ENCODE assay signal across 1 cellular context in genomic region chr14:77033622-77034521, GRCh38.
TF ChIP-seq lines count a peak whose summit lies in the region.

No MANE protein-coding gene starts in this region.

TF ChIP-seq in WTC11, 78 proteins besides CTCF, POLR2A, EP300 and RAD21 (continued from another document):
- TF ChIP-seq NFE2L1 (CRISPR knock-in tag; IDR thresholded peaks at IDR 0.05), result peak; percentile 47; the same call in 1 of the 2 replicates
- TF ChIP-seq, protein P1, sequence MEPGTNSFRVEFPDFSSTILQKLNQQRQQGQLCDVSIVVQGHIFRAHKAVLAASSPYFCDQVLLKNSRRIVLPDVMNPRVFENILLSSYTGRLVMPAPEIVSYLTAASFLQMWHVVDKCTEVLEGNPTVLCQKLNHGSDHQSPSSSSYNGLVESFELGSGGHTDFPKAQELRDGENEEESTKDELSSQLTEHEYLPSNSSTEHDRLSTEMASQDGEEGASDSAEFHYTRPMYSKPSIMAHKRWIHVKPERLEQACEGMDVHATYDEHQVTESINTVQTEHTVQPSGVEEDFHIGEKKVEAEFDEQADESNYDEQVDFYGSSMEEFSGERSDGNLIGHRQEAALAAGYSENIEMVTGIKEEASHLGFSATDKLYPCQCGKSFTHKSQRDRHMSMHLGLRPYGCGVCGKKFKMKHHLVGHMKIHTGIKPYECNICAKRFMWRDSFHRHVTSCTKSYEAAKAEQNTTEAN (CRISPR knock-in tag; IDR thresholded peaks at IDR 0.05), result no peak
- TF ChIP-seq CBFB (CRISPR knock-in tag; IDR thresholded peaks at IDR 0.05; ENCODE audit: low read depth), result peak; percentile 39; the same call in 1 of the 2 replicates
- TF ChIP-seq ZNF423 (CRISPR knock-in tag; IDR thresholded peaks at IDR 0.05), result peak; percentile 98
- TF ChIP-seq, protein P2, sequence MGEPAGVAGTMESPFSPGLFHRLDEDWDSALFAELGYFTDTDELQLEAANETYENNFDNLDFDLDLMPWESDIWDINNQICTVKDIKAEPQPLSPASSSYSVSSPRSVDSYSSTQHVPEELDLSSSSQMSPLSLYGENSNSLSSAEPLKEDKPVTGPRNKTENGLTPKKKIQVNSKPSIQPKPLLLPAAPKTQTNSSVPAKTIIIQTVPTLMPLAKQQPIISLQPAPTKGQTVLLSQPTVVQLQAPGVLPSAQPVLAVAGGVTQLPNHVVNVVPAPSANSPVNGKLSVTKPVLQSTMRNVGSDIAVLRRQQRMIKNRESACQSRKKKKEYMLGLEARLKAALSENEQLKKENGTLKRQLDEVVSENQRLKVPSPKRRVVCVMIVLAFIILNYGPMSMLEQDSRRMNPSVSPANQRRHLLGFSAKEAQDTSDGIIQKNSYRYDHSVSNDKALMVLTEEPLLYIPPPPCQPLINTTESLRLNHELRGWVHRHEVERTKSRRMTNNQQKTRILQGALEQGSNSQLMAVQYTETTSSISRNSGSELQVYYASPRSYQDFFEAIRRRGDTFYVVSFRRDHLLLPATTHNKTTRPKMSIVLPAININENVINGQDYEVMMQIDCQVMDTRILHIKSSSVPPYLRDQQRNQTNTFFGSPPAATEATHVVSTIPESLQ (CRISPR knock-in tag; IDR thresholded peaks at IDR 0.05), result no peak
- no peak for TF ChIP-seq ELF4 (CRISPR knock-in tag; IDR thresholded peaks at IDR 0.05; ENCODE audit: low read depth)
- no peak for TF ChIP-seq PRRX2 (CRISPR knock-in tag; IDR thresholded peaks at IDR 0.05)
- TF ChIP-seq ZNF138 (CRISPR knock-in tag; conservative IDR thresholded peaks at IDR 0.05), result no peak
- TF ChIP-seq TP53 (CRISPR knock-in tag; IDR thresholded peaks at IDR 0.05), result no peak
- no peak for TF ChIP-seq JAZF1 (CRISPR knock-in tag; IDR thresholded peaks at IDR 0.05)
- no peak for TF ChIP-seq ZNF425 (CRISPR knock-in tag; conservative IDR thresholded peaks at IDR 0.05)
- TF ChIP-seq JUN (CRISPR knock-in tag; IDR thresholded peaks at IDR 0.05), result no peak
- no peak for TF ChIP-seq TCF7 (CRISPR knock-in tag; IDR thresholded peaks at IDR 0.05; ENCODE audit: low read depth)
- no peak for TF ChIP-seq NR1H2 (CRISPR knock-in tag; IDR thresholded peaks at IDR 0.05)
- TF ChIP-seq ZNF232 (CRISPR knock-in tag; IDR thresholded peaks at IDR 0.05), result 0 out of 2 replicates have a peak, but pooled peaks have one; percentile 21
- no peak for TF ChIP-seq ZNF281 (CRISPR knock-in tag; IDR thresholded peaks at IDR 0.05)
- TF ChIP-seq, protein P3, sequence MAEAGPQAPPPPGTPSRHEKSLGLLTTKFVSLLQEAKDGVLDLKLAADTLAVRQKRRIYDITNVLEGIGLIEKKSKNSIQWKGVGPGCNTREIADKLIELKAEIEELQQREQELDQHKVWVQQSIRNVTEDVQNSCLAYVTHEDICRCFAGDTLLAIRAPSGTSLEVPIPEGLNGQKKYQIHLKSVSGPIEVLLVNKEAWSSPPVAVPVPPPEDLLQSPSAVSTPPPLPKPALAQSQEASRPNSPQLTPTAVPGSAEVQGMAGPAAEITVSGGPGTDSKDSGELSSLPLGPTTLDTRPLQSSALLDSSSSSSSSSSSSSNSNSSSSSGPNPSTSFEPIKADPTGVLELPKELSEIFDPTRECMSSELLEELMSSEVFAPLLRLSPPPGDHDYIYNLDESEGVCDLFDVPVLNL (CRISPR knock-in tag; IDR thresholded peaks at IDR 0.05; ENCODE audit: borderline replicate concordance, low read depth), result 0 out of 2 replicates have a peak, but pooled peaks have one; percentile 33
- TF ChIP-seq GABPB1 (CRISPR knock-in tag; IDR thresholded peaks at IDR 0.05), result no peak
- TF ChIP-seq, protein P4, sequence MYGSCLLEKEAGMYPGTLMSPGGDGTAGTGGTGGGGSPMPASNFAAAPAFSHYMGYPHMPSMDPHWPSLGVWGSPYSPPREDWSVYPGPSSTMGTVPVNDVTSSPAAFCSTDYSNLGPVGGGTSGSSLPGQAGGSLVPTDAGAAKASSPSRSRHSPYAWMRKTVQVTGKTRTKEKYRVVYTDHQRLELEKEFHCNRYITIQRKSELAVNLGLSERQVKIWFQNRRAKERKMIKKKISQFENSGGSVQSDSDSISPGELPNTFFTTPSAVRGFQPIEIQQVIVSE (CRISPR knock-in tag; IDR thresholded peaks at IDR 0.05; ENCODE audit: borderline replicate concordance), result no peak
- 0 out of 2 replicates have a peak, but pooled peaks have one; percentile 36 for TF ChIP-seq ZNF219 (CRISPR knock-in tag; IDR thresholded peaks at IDR 0.05; ENCODE audit: borderline replicate concordance)
- TF ChIP-seq CREM (CRISPR knock-in tag; IDR thresholded peaks at IDR 0.05), result no peak
- TF ChIP-seq NR3C1 (CRISPR knock-in tag; conservative IDR thresholded peaks at IDR 0.05; ENCODE audit: low read depth), result no peak; the same call in 1 of the 2 replicates
- no peak for TF ChIP-seq GTF2I (CRISPR knock-in tag; conservative IDR thresholded peaks at IDR 0.05)
- no peak for TF ChIP-seq ARID4B (CRISPR knock-in tag; IDR thresholded peaks at IDR 0.05; ENCODE audit: borderline replicate concordance)
- TF ChIP-seq NR2C2 (CRISPR knock-in tag; IDR thresholded peaks at IDR 0.05), result no peak
- TF ChIP-seq RORB (CRISPR knock-in tag; IDR thresholded peaks at IDR 0.05), result no peak
- TF ChIP-seq, protein P5, sequence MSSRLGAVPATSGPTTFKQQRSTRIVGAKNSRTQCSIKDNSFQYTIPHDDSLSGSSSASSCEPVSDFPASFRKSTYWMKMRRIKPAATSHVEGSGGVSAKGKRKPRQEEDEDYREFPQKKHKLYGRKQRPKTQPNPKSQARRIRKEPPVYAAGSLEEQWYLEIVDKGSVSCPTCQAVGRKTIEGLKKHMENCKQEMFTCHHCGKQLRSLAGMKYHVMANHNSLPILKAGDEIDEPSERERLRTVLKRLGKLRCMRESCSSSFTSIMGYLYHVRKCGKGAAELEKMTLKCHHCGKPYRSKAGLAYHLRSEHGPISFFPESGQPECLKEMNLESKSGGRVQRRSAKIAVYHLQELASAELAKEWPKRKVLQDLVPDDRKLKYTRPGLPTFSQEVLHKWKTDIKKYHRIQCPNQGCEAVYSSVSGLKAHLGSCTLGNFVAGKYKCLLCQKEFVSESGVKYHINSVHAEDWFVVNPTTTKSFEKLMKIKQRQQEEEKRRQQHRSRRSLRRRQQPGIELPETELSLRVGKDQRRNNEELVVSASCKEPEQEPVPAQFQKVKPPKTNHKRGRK (CRISPR knock-in tag; IDR thresholded peaks at IDR 0.05; ENCODE audit: borderline replicate concordance), result 0 out of 2 replicates have a peak, but pooled peaks have one; percentile 63
